Comparison of ENCODE assay signal across 28 cellular contexts in genomic region chr13:95893861-95894260, GRCh38.
"Had no signal": no experiment of that assay in that cellular context is flagged by ENCODE, and none has a peak within 500 bp of the region (broad histone marks: within the 10 kb centered on the region; RNA-seq: fewer than 3 reads in every experiment).

No MANE protein-coding gene starts in this region.

- H3K4me1 ChIP-seq: breast epithelium, SJCRH30 had no signal

- DNase-seq: activated CD4-positive, alpha-beta memory T cell treated with anti-CD3 and anti-CD28 coated beads, Interleukin-2, amount 10 ng/mL, durations not matched to agents 7 days and 5 days; activated CD4-positive, alpha-beta T cell treated with anti-CD3 and anti-CD28 coated beads for 36 hours; activated CD4-positive, alpha-beta T cell treated with anti-CD3 and anti-CD28 coated beads, Interleukin-2, amount 50 U/mL, for 1 hour; activated gamma-delta T cell treated with Interleukin-2 at 50 U/mL for 16 hours; activated naive CD4-positive, alpha-beta T cell treated with anti-CD3 and anti-CD28 coated beads, Interleukin-2, amount 50 U/mL, for 16 hours; activated naive CD8-positive, alpha-beta T cell treated with anti-CD3 and anti-CD28 coated beads, Interleukin-2, amount 10 ng/mL, durations not matched to agents 7 days and 5 days; activated T-cell treated with anti-CD3 and anti-CD28 coated beads, Interleukin-2, amount 50 U/mL, for 72 hours; adrenal gland; anterior cingulate cortex; caudate nucleus; MM.1S; NCI-H1105 treated with DMSO at 0.1 percent for 48 hours; NCI-H1436 treated with DMSO at 0.1 percent for 48 hours; NCI-H187; NCI-H2081; NCI-H524; NCI-H774; NK-92 treated with Interleukin-12 subunit alpha and Interleukin-12 subunit beta, amount 100 ng/mL, for 24 hours; OCI-M1; Right ventricle myocardium superior; SJCRH30; SK-N-SH; T-helper 1 cell had no signal

- H3K27ac Mint-ChIP-seq: activated CD4-positive, alpha-beta memory T cell treated with anti-CD3 and anti-CD28 coated beads, Interleukin-2, amount 10 ng/mL, durations not matched to agents 7 days and 5 days; activated CD4-positive, alpha-beta T cell treated with anti-CD3 and anti-CD28 coated beads for 36 hours; activated naive CD8-positive, alpha-beta T cell treated with anti-CD3 and anti-CD28 coated beads, Interleukin-2, amount 10 ng/mL, durations not matched to agents 7 days and 5 days; activated T-cell treated with anti-CD3 and anti-CD28 coated beads, Interleukin-2, amount 50 U/mL, for 72 hours; activated T-helper 2 cell treated with anti-CD3 and anti-CD28 coated beads, Interferon-gamma antibody, Interleukin-2, Interleukin-4, amounts not matched to agents 10 μg/mL and 5 μg/mL and 100 μg/mL, durations not matched to agents 14 hours and 24 hours and 36 hours had no signal

- H3K4me3 ChIP-seq: adrenal gland, breast epithelium, SJCRH30 had no signal

- H3K9me2 ChIP-seq: SK-N-SH had no signal

- H3K36me3 ChIP-seq: adrenal gland, breast epithelium had no signal

- H3K27me3 ChIP-seq: adrenal gland, breast epithelium, SJCRH30 had no signal

- H3K4me3 Mint-ChIP-seq: activated CD4-positive, alpha-beta memory T cell treated with anti-CD3 and anti-CD28 coated beads, Interleukin-2, amount 10 ng/mL, durations not matched to agents 7 days and 5 days; activated CD4-positive, alpha-beta T cell treated with anti-CD3 and anti-CD28 coated beads for 36 hours; activated naive CD8-positive, alpha-beta T cell treated with anti-CD3 and anti-CD28 coated beads, Interleukin-2, amount 10 ng/mL, durations not matched to agents 7 days and 5 days; activated T-cell treated with anti-CD3 and anti-CD28 coated beads, Interleukin-2, amount 50 U/mL, for 72 hours had no signal

- H3K9me3 ChIP-seq: breast epithelium, SJCRH30, SK-N-SH had no signal

- H3K9me3 Mint-ChIP-seq: activated CD4-positive, alpha-beta memory T cell treated with anti-CD3 and anti-CD28 coated beads, Interleukin-2, amount 10 ng/mL, durations not matched to agents 7 days and 5 days; activated naive CD8-positive, alpha-beta T cell treated with anti-CD3 and anti-CD28 coated beads, Interleukin-2, amount 10 ng/mL, durations not matched to agents 7 days and 5 days; activated T-cell treated with anti-CD3 and anti-CD28 coated beads, Interleukin-2, amount 50 U/mL, for 72 hours; activated T-helper 2 cell treated with anti-CD3 and anti-CD28 coated beads, Interferon-gamma antibody, Interleukin-2, Interleukin-4, amounts not matched to agents 10 μg/mL and 5 μg/mL and 100 μg/mL, durations not matched to agents 14 hours and 24 hours and 36 hours had no signal

- ATAC-seq: activated CD4-positive, alpha-beta T cell treated with anti-CD3 and anti-CD28 coated beads for 36 hours; activated T-cell treated with anti-CD3 and anti-CD28 coated beads, Interleukin-2, amount 50 U/mL, for 72 hours; Panc1 had no signal

- H3K27me3 Mint-ChIP-seq: activated CD4-positive, alpha-beta memory T cell treated with anti-CD3 and anti-CD28 coated beads, Interleukin-2, amount 10 ng/mL, durations not matched to agents 7 days and 5 days had no signal

- H3K36me3 Mint-ChIP-seq: activated naive CD8-positive, alpha-beta T cell treated with anti-CD3 and anti-CD28 coated beads, Interleukin-2, amount 10 ng/mL, durations not matched to agents 7 days and 5 days had no signal

- H3K4me1 Mint-ChIP-seq: activated CD4-positive, alpha-beta memory T cell treated with anti-CD3 and anti-CD28 coated beads, Interleukin-2, amount 10 ng/mL, durations not matched to agents 7 days and 5 days; activated CD4-positive, alpha-beta T cell treated with anti-CD3 and anti-CD28 coated beads for 36 hours; activated naive CD8-positive, alpha-beta T cell treated with anti-CD3 and anti-CD28 coated beads, Interleukin-2, amount 10 ng/mL, durations not matched to agents 7 days and 5 days had no signal

- H3K27ac ChIP-seq: adrenal gland, breast epithelium, RWPE1, SJCRH30, VCaP had no signal

- H3K4me2 ChIP-seq: SK-N-SH had no signal
